Comparison of ENCODE assay signal across 10 cellular contexts in the genomic region with DNA sequence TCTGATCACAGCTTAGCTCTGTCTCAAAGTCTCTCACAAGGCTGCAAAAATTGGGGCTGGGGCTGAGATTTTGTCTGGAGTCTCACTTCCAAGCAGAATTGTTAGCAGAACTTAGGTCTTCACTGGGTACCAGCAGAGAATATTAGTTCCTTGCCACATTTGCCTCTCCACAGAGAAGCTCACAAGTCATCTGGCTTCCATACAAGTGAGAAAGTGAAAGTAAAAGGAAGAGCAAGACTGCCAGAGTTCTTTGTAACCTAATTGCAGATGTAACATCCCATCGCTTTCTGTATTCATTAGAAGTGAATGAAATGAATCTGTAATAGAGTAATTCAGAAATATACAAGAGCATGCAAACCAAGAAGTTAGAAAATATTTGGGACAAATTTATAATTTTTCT.
DNase-seq lines count a peak whose midpoint lies in the region; ATAC-seq and TF ChIP-seq lines count a peak whose summit lies in the region.
"Had no signal": no experiment of that assay in that cellular context is flagged by ENCODE, and none has a peak within 500 bp of the region (broad histone marks: within the 10 kb centered on the region; RNA-seq: fewer than 3 reads in every experiment).

No MANE protein-coding gene starts in this region.

- H3K9ac ChIP-seq in PC-3 (ENCODE audit: low read length), result no peak overlapping the region

- intact Hi-C loops in PC-3 (cut with micrococcal nuclease), result no loop called here
- intact Hi-C loops in activated T-helper 1 cell treated with anti-CD3 and anti-CD28 coated beads, Interleukin-12 subunit alpha, Interleukin-12 subunit beta, Interleukin-2, Interleukin-4 antibody, amounts not matched to agents 30 ng/mL and 10 ng/mL and 1 ng/mL, durations not matched to agents 14 hours and 24 hours and 36 hours (cut with micrococcal nuclease), result no loop called here

- H3K4me2 ChIP-seq in PC-3 (ENCODE audit: low read length), result peak overlapping the region; percentile 69

- H3K9me3 ChIP-seq in BE2C, result no peaks in the 10 kb centered on the region
- no peaks in the 10 kb centered on the region for H3K9me3 ChIP-seq in PC-3 (ENCODE audit: low read length)
- H3K9me3 ChIP-seq: pancreas had no signal

- H3K4me3 ChIP-seq in BE2C (ENCODE audit: low read depth, low read length), result peak overlapping the region; percentile 47
- peak overlapping the region; percentile 48 for H3K4me3 ChIP-seq in PC-3 (ENCODE audit: low read length)
- H3K4me3 ChIP-seq: pancreas had no signal

- no peaks in the 10 kb centered on the region for H3F3A ChIP-seq in PC-3 (ENCODE audit: low read length, unreplicated experiment)

- ATAC-seq in HG02610 (IDR thresholded peaks at IDR 0.05; ENCODE audit: unreplicated experiment) (peak; percentile 95), PC-3 (no peak)

- H3K36me3 Mint-ChIP-seq in activated T-helper 1 cell treated with anti-CD3 and anti-CD28 coated beads, Interleukin-12 subunit alpha, Interleukin-12 subunit beta, Interleukin-2, Interleukin-4 antibody, amounts not matched to agents 30 ng/mL and 10 ng/mL and 1 ng/mL, durations not matched to agents 14 hours and 24 hours and 36 hours (ENCODE audit: low read depth), result no peaks in the 10 kb centered on the region

- H3K9me3 Mint-ChIP-seq in activated T-helper 1 cell treated with anti-CD3 and anti-CD28 coated beads, Interleukin-12 subunit alpha, Interleukin-12 subunit beta, Interleukin-2, Interleukin-4 antibody, amounts not matched to agents 30 ng/mL and 10 ng/mL and 1 ng/mL, durations not matched to agents 14 hours and 24 hours and 36 hours, result peaks cover 12% of the 10 kb centered on the region

- H3K27me3 Mint-ChIP-seq in activated T-helper 1 cell treated with anti-CD3 and anti-CD28 coated beads, Interleukin-12 subunit alpha, Interleukin-12 subunit beta, Interleukin-2, Interleukin-4 antibody, amounts not matched to agents 30 ng/mL and 10 ng/mL and 1 ng/mL, durations not matched to agents 14 hours and 24 hours and 36 hours (ENCODE audit: insufficient read depth), result no peaks in the 10 kb centered on the region

- TF ChIP-seq CTCF in BE2C (IDR thresholded peaks at IDR 0.05; ENCODE audit: low read depth, low read length) (no peak), PC-3 (conservative IDR thresholded peaks at IDR 0.05; ENCODE audit: low read depth, low read length) (no peak)

- no peaks in the 10 kb centered on the region for H3K9me2 ChIP-seq in PC-3 (replicated peaks; ENCODE audit: low read length)

- H3K4me1 Mint-ChIP-seq in activated T-helper 1 cell treated with anti-CD3 and anti-CD28 coated beads, Interleukin-12 subunit alpha, Interleukin-12 subunit beta, Interleukin-2, Interleukin-4 antibody, amounts not matched to agents 30 ng/mL and 10 ng/mL and 1 ng/mL, durations not matched to agents 14 hours and 24 hours and 36 hours (ENCODE audit: low read depth), result no peaks in the 10 kb centered on the region

- H3K4me1 ChIP-seq in BE2C (peaks cover 6% of the 10 kb centered on the region), PC-3 (ENCODE audit: insufficient read depth, low read length) (no peaks in the 10 kb centered on the region)
- H3K4me1 ChIP-seq: pancreas had no signal

- H3K27ac Mint-ChIP-seq in activated T-helper 1 cell treated with anti-CD3 and anti-CD28 coated beads, Interleukin-12 subunit alpha, Interleukin-12 subunit beta, Interleukin-2, Interleukin-4 antibody, amounts not matched to agents 30 ng/mL and 10 ng/mL and 1 ng/mL, durations not matched to agents 14 hours and 24 hours and 36 hours, result no peak overlapping the region

- H4K20me1 ChIP-seq in PC-3 (ENCODE audit: low read length), result no peaks in the 10 kb centered on the region

- no peak overlapping the region for H3K4me3 Mint-ChIP-seq in activated T-helper 1 cell treated with anti-CD3 and anti-CD28 coated beads, Interleukin-12 subunit alpha, Interleukin-12 subunit beta, Interleukin-2, Interleukin-4 antibody, amounts not matched to agents 30 ng/mL and 10 ng/mL and 1 ng/mL, durations not matched to agents 14 hours and 24 hours and 36 hours

- no peaks in the 10 kb centered on the region for H3K79me2 ChIP-seq in PC-3 (ENCODE audit: low read length)

- CTCF ChIA-PET in PC-3 (lab: Charles Lee), result no interaction called here

- no peak overlapping the region for H3K27ac ChIP-seq in PC-3 (ENCODE audit: low read length)
- H3K27ac ChIP-seq: pancreas had no signal

- no peaks in the 10 kb centered on the region for H3K36me3 ChIP-seq in BE2C
- H3K36me3 ChIP-seq in PC-3 (ENCODE audit: low read depth, low read length), result no peaks in the 10 kb centered on the region
- H3K36me3 ChIP-seq: pancreas had no signal

- POLR2A ChIA-PET in PC-3 (lab: Charles Lee; ENCODE audit: unreplicated experiment), result no interaction called here

- H3K27me3 ChIP-seq in BE2C, result no peaks in the 10 kb centered on the region
- no peaks in the 10 kb centered on the region for H3K27me3 ChIP-seq in PC-3 (ENCODE audit: low read length)
- H3K27me3 ChIP-seq: pancreas had no signal

- H2AFZ ChIP-seq in PC-3 (ENCODE audit: low read length), result peak overlapping the region; percentile 81

- BruUV-seq in PC-3 (replicated peaks; lab: Mats Ljungman, UMichigan), result no TSS peak

- DNase-seq in BE2C (no peak), PC-3 (peak; percentile 2), iris pigment epithelial cell (ENCODE audit: low read depth) (peak; percentile 1), NCI-H345 (lab: John Stamatoyannopoulos, UW) (no peak), NCI-H748 treated with DMSO at 0.1 percent for 48 hours (lab: John Stamatoyannopoulos, UW) (no peak)
- no peak for DNase-seq in NK-92 treated with Interleukin-12 subunit alpha and Interleukin-12 subunit beta, amount 100 ng/mL, for 24 hours (lab: John Stamatoyannopoulos, UW)
- DNase-seq in activated T-helper 1 cell treated with anti-CD3 and anti-CD28 coated beads, Interleukin-12 subunit alpha, Interleukin-12 subunit beta, Interleukin-2, Interleukin-4 antibody, amounts not matched to agents 30 ng/mL and 10 ng/mL and 1 ng/mL, durations not matched to agents 14 hours and 24 hours and 36 hours (ENCODE audit: low spot score), result no peak
- DNase-seq: DMS 273 treated with DMSO at 0.1 percent for 48 hours, pancreas had no signal

Comparison
In these comparisons a context has a peak if more than half of its experiments do, and no peak if none do; other contexts are left out.
1. DNase-seq: peak in PC-3 (single experiment) and iris pigment epithelial cell (single experiment); none in BE2C (single experiment), NCI-H345 (single experiment), NCI-H748 treated with DMSO at 0.1 percent for 48 hours (single experiment), NK-92 treated with Interleukin-12 subunit alpha and Interleukin-12 subunit beta, amount 100 ng/mL, for 24 hours (single experiment) and activated T-helper 1 cell treated with anti-CD3 and anti-CD28 coated beads, Interleukin-12 subunit alpha, Interleukin-12 subunit beta, Interleukin-2, Interleukin-4 antibody, amounts not matched to agents 30 ng/mL and 10 ng/mL and 1 ng/mL, durations not matched to agents 14 hours and 24 hours and 36 hours (single experiment).